ENCODE assay signal across 1 cellular context in the genomic region with DNA sequence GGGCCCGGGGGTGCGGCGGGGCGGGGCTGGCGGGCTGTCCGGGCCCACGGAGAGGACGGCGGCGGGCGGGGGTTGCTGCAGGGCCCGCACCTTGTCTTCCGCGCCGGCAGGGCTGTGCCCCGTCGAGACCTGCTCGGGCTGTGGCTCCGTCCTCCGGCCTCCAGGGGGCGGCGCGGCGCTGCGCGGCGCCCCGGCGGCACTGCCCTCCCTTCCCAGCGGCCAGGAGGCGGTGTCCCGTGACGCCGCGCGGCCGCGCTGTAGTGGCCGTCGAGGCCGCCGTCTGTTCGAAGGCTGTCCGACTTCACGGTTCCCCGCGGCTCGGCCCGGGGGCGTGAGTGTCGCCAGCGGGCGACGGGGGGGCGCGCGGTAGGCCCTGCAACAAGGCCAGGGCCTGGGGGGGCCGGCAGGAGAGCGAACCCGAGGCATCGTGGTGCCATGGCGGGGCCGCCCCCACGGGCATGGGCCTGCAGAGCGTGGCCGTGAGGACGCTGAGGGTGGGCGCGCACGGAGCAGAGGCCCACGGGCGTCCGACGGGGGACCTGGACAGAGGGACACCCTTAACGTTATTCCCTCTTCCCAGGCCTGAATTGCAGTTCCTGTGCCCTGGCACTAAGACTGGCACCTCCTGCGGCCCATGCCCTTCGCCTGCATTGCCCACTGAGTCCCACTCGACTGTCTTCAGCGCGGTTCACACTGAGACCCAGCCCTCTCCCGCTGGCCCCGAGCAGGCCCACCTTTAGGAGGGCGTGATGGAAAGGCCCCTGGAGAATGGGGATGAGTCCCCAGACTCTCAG.
TF ChIP-seq lines count a peak whose summit lies in the region.

A gene with protein sequence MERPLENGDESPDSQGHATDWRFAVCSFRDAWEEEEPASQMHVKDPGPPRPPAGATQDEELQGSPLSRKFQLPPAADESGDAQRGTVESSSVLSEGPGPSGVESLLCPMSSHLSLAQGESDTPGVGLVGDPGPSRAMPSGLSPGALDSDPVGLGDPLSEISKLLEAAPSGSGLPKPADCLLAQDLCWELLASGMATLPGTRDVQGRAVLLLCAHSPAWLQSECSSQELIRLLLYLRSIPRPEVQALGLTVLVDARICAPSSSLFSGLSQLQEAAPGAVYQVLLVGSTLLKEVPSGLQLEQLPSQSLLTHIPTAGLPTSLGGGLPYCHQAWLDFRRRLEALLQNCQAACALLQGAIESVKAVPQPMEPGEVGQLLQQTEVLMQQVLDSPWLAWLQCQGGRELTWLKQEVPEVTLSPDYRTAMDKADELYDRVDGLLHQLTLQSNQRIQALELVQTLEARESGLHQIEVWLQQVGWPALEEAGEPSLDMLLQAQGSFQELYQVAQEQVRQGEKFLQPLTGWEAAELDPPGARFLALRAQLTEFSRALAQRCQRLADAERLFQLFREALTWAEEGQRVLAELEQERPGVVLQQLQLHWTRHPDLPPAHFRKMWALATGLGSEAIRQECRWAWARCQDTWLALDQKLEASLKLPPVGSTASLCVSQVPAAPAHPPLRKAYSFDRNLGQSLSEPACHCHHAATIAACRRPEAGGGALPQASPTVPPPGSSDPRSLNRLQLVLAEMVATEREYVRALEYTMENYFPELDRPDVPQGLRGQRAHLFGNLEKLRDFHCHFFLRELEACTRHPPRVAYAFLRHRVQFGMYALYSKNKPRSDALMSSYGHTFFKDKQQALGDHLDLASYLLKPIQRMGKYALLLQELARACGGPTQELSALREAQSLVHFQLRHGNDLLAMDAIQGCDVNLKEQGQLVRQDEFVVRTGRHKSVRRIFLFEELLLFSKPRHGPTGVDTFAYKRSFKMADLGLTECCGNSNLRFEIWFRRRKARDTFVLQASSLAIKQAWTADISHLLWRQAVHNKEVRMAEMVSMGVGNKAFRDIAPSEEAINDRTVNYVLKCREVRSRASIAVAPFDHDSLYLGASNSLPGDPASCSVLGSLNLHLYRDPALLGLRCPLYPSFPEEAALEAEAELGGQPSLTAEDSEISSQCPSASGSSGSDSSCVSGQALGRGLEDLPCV (plus strand): TSS at position 237 of the 794 bp plus-strand sequence. CDS start 513 bp downstream, at position 750.

TF ChIP-seq in HepG2, 621 proteins besides CTCF, POLR2A, EP300 and RAD21 (continued from another document and continues in another):
- TF ChIP-seq, protein P1, sequence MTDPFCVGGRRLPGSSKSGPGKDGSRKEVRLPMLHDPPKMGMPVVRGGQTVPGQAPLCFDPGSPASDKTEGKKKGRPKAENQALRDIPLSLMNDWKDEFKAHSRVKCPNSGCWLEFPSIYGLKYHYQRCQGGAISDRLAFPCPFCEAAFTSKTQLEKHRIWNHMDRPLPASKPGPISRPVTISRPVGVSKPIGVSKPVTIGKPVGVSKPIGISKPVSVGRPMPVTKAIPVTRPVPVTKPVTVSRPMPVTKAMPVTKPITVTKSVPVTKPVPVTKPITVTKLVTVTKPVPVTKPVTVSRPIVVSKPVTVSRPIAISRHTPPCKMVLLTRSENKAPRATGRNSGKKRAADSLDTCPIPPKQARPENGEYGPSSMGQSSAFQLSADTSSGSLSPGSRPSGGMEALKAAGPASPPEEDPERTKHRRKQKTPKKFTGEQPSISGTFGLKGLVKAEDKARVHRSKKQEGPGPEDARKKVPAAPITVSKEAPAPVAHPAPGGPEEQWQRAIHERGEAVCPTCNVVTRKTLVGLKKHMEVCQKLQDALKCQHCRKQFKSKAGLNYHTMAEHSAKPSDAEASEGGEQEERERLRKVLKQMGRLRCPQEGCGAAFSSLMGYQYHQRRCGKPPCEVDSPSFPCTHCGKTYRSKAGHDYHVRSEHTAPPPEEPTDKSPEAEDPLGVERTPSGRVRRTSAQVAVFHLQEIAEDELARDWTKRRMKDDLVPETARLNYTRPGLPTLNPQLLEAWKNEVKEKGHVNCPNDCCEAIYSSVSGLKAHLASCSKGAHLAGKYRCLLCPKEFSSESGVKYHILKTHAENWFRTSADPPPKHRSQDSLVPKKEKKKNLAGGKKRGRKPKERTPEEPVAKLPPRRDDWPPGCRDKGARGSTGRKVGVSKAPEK (CRISPR knock-in tag; IDR thresholded peaks at IDR 0.05; ENCODE audit: borderline replicate concordance) = no peak
- no peak; the same call in 1 of the 2 replicates for TF ChIP-seq ZNF749 (CRISPR knock-in tag; IDR thresholded peaks at IDR 0.05; ENCODE audit: borderline replicate concordance)
- no peak for TF ChIP-seq HOXA7 (CRISPR knock-in tag; IDR thresholded peaks at IDR 0.05)
- peak; percentile 89 for TF ChIP-seq ZSCAN21 (CRISPR knock-in tag; IDR thresholded peaks at IDR 0.05; ENCODE audit: borderline replicate concordance)
- TF ChIP-seq SMYD3 (CRISPR knock-in tag; IDR thresholded peaks at IDR 0.05) = no peak
- TF ChIP-seq ZNF337 (CRISPR knock-in tag; IDR thresholded peaks at IDR 0.05; ENCODE audit: borderline replicate concordance, low read depth) = no peak
- TF ChIP-seq, protein P2, sequence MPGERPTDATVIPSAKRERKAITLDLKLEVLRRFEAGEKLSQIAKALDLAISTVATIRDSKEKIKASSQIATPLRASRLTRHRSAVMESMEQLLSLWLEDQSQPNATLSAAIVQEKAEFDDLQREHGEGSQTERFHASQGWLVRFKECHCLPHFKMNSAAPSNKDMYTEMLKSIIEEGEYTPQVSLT (CRISPR knock-in tag; IDR thresholded peaks at IDR 0.05; ENCODE audit: borderline replicate concordance, low read depth) = no peak
- no peak for TF ChIP-seq RORA (CRISPR knock-in tag; IDR thresholded peaks at IDR 0.05)
- TF ChIP-seq, protein P3, sequence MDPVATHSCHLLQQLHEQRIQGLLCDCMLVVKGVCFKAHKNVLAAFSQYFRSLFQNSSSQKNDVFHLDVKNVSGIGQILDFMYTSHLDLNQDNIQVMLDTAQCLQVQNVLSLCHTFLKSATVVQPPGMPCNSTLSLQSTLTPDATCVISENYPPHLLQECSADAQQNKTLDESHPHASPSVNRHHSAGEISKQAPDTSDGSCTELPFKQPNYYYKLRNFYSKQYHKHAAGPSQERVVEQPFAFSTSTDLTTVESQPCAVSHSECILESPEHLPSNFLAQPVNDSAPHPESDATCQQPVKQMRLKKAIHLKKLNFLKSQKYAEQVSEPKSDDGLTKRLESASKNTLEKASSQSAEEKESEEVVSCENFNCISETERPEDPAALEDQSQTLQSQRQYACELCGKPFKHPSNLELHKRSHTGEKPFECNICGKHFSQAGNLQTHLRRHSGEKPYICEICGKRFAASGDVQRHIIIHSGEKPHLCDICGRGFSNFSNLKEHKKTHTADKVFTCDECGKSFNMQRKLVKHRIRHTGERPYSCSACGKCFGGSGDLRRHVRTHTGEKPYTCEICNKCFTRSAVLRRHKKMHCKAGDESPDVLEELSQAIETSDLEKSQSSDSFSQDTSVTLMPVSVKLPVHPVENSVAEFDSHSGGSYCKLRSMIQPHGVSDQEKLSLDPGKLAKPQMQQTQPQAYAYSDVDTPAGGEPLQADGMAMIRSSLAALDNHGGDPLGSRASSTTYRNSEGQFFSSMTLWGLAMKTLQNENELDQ (CRISPR knock-in tag; IDR thresholded peaks at IDR 0.05; ENCODE audit: borderline replicate concordance) = no peak
- TF ChIP-seq ZFAT (CRISPR knock-in tag; conservative IDR thresholded peaks at IDR 0.05) = no peak
- peak; percentile 94 for TF ChIP-seq ZIK1 (CRISPR knock-in tag; IDR thresholded peaks at IDR 0.05; ENCODE audit: borderline replicate concordance, low read depth)
- TF ChIP-seq, protein P4, sequence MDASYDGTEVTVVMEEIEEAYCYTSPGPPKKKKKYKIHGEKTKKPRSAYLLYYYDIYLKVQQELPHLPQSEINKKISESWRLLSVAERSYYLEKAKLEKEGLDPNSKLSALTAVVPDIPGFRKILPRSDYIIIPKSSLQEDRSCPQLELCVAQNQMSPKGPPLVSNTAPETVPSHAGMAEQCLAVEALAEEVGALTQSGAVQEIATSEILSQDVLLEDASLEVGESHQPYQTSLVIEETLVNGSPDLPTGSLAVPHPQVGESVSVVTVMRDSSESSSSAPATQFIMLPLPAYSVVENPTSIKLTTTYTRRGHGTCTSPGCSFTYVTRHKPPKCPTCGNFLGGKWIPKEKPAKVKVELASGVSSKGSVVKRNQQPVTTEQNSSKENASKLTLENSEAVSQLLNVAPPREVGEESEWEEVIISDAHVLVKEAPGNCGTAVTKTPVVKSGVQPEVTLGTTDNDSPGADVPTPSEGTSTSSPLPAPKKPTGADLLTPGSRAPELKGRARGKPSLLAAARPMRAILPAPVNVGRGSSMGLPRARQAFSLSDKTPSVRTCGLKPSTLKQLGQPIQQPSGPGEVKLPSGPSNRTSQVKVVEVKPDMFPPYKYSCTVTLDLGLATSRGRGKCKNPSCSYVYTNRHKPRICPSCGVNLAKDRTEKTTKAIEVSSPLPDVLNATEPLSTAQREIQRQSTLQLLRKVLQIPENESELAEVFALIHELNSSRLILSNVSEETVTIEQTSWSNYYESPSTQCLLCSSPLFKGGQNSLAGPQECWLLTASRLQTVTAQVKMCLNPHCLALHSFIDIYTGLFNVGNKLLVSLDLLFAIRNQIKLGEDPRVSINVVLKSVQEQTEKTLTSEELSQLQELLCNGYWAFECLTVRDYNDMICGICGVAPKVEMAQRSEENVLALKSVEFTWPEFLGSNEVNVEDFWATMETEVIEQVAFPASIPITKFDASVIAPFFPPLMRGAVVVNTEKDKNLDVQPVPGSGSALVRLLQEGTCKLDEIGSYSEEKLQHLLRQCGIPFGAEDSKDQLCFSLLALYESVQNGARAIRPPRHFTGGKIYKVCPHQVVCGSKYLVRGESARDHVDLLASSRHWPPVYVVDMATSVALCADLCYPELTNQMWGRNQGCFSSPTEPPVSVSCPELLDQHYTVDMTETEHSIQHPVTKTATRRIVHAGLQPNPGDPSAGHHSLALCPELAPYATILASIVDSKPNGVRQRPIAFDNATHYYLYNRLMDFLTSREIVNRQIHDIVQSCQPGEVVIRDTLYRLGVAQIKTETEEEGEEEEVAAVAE (CRISPR knock-in tag; IDR thresholded peaks at IDR 0.05; ENCODE audit: borderline replicate concordance) = no peak
- TF ChIP-seq ZNF263 (CRISPR knock-in tag; IDR thresholded peaks at IDR 0.05) = 0 out of 2 replicates have a peak, but pooled peaks have one; percentile 7
- peak; percentile 60 for TF ChIP-seq JUN (CRISPR knock-in tag; IDR thresholded peaks at IDR 0.05)
- TF ChIP-seq, protein P5, sequence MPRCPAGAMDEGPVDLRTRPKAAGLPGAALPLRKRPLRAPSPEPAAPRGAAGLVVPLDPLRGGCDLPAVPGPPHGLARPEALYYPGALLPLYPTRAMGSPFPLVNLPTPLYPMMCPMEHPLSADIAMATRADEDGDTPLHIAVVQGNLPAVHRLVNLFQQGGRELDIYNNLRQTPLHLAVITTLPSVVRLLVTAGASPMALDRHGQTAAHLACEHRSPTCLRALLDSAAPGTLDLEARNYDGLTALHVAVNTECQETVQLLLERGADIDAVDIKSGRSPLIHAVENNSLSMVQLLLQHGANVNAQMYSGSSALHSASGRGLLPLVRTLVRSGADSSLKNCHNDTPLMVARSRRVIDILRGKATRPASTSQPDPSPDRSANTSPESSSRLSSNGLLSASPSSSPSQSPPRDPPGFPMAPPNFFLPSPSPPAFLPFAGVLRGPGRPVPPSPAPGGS (CRISPR knock-in tag; IDR thresholded peaks at IDR 0.05) = peak; percentile 89; the same call in 1 of the 2 replicates
- TF ChIP-seq ZNF44 (CRISPR knock-in tag; IDR thresholded peaks at IDR 0.05) = no peak
- TF ChIP-seq ZNF792 (CRISPR knock-in tag; IDR thresholded peaks at IDR 0.05) = 0 out of 2 replicates have a peak, but pooled peaks have one; percentile 10
- TF ChIP-seq KDM1A (CRISPR knock-in tag; IDR thresholded peaks at IDR 0.05) = peak; percentile 45; the same call in 1 of the 2 replicates
- TF ChIP-seq, protein P6, sequence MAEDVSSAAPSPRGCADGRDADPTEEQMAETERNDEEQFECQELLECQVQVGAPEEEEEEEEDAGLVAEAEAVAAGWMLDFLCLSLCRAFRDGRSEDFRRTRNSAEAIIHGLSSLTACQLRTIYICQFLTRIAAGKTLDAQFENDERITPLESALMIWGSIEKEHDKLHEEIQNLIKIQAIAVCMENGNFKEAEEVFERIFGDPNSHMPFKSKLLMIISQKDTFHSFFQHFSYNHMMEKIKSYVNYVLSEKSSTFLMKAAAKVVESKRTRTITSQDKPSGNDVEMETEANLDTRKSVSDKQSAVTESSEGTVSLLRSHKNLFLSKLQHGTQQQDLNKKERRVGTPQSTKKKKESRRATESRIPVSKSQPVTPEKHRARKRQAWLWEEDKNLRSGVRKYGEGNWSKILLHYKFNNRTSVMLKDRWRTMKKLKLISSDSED (CRISPR knock-in tag; IDR thresholded peaks at IDR 0.05) = no peak
- peak; percentile 78 for TF ChIP-seq ARNT2 (CRISPR knock-in tag; IDR thresholded peaks at IDR 0.05; ENCODE audit: low read depth)
- no peak for TF ChIP-seq ZZZ3 (CRISPR knock-in tag; IDR thresholded peaks at IDR 0.05; ENCODE audit: borderline replicate concordance)
- no peak; the same call in 1 of the 2 replicates for TF ChIP-seq NRL (CRISPR knock-in tag; IDR thresholded peaks at IDR 0.05; ENCODE audit: borderline replicate concordance)
- TF ChIP-seq POLR2AphosphoS2 (IDR thresholded peaks at IDR 0.05; ENCODE audit: low read depth, low read length) = no peak
- TF ChIP-seq, protein P7, sequence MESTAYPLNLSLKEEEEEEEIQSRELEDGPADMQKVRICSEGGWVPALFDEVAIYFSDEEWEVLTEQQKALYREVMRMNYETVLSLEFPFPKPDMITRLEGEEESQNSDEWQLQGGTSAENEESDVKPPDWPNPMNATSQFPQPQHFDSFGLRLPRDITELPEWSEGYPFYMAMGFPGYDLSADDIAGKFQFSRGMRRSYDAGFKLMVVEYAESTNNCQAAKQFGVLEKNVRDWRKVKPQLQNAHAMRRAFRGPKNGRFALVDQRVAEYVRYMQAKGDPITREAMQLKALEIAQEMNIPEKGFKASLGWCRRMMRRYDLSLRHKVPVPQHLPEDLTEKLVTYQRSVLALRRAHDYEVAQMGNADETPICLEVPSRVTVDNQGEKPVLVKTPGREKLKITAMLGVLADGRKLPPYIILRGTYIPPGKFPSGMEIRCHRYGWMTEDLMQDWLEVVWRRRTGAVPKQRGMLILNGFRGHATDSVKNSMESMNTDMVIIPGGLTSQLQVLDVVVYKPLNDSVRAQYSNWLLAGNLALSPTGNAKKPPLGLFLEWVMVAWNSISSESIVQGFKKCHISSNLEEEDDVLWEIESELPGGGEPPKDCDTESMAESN (CRISPR knock-in tag; conservative IDR thresholded peaks at IDR 0.05) = peak; percentile 84
- TF ChIP-seq, protein P8, sequence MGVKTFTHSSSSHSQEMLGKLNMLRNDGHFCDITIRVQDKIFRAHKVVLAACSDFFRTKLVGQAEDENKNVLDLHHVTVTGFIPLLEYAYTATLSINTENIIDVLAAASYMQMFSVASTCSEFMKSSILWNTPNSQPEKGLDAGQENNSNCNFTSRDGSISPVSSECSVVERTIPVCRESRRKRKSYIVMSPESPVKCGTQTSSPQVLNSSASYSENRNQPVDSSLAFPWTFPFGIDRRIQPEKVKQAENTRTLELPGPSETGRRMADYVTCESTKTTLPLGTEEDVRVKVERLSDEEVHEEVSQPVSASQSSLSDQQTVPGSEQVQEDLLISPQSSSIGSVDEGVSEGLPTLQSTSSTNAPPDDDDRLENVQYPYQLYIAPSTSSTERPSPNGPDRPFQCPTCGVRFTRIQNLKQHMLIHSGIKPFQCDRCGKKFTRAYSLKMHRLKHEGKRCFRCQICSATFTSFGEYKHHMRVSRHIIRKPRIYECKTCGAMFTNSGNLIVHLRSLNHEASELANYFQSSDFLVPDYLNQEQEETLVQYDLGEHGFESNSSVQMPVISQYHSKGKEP (CRISPR knock-in tag; IDR thresholded peaks at IDR 0.05) = peak; percentile 81
- TF ChIP-seq NFIB (CRISPR knock-in tag; IDR thresholded peaks at IDR 0.05; ENCODE audit: borderline replicate concordance) = no peak
- 0 out of 2 replicates have a peak, but pooled peaks have one; percentile 51 for TF ChIP-seq SIN3B (IDR thresholded peaks at IDR 0.05; ENCODE audit: low read length)
- no peak for TF ChIP-seq KAT2B (IDR thresholded peaks at IDR 0.05; ENCODE audit: borderline replicate concordance, low read depth, low read length)
- no peak for TF ChIP-seq TP53 (CRISPR knock-in tag; conservative IDR thresholded peaks at IDR 0.05)
- TF ChIP-seq ZNF605 (CRISPR knock-in tag; IDR thresholded peaks at IDR 0.05) = no peak; the same call in 1 of the 2 replicates
